ENCODE assay signal across 13 cellular contexts in the genomic region with DNA sequence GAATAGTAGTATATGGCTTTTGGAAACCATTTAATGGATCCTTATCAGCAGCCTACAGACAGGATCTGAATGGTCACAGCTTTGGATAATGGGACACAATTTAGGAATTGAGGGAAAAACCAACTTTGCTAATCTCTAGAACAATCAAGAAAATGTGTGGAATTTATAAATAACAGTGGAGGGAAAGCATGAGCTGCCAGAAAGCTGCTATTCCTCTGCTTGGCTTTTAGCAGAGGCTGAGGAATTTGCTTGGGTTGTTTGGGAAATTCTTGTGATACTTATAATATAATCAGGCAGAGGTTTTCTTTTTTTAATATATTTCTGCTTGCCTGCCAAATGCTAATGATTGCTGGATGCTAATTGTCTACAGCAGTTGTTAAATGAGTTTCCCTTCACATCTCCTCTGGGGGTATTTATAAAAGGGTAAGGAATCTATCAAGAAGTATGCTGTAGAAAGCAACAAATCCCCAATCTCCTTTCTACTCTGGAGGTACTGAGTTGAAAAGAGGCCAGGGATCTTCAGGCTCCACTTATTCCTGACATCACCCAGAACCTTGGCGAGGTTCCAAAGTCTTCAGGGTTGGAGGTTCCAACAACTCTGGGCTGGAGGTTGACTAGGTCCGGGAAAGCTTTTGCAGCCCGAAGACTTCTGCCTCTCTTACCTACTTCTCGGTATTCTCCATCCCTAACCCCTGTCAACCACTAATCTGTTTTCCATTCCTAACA.
A peak's percentile ranks its signal among the peaks of the same experiment; 100 is the strongest.
DNase-seq lines count a peak whose midpoint lies in the region; ATAC-seq and TF ChIP-seq lines count a peak whose summit lies in the region.
"Had no signal": no experiment of that assay in that cellular context is flagged by ENCODE, and none has a peak within 500 bp of the region (broad histone marks: within the 10 kb centered on the region; RNA-seq: fewer than 3 reads in every experiment).

No MANE protein-coding gene starts in this region.

- H3K9me2 ChIP-seq in GM23248 (ENCODE audit: insufficient read depth), result no peaks in the 10 kb centered on the region

- no peak overlapping the region for H2AFZ ChIP-seq in GM23248

- 0 out of 2 replicates have a peak, but pooled peaks cover 9% of the 10 kb centered on the region for H3K4me1 ChIP-seq in GM23248 (ENCODE audit: insufficient read depth)
- H3K4me1 ChIP-seq in SJCRH30, result no peaks in the 10 kb centered on the region
- peaks cover 0 to 2% (median 0%) of the 10 kb centered on the region in 3 donors for H3K4me1 ChIP-seq in skeletal muscle tissue (ENCODE audit: control insufficient read depth in 3 of 3, insufficient read depth in 3 of 3, low read length in 3 of 3)
- no peaks in the 10 kb centered on the region for H3K4me1 ChIP-seq in suprapubic skin
- H3K4me1 ChIP-seq: uterus had no signal

- in situ Hi-C loops in GM23248 (cut with MboI), result no loop called here

- no peak for ATAC-seq in HG03280 (IDR thresholded peaks at IDR 0.05; ENCODE audit: unreplicated experiment)

- no peak overlapping the region for H3K4me3 ChIP-seq in GM23248
- no peak overlapping the region for H3K4me3 ChIP-seq in SJCRH30
- H3K4me3 ChIP-seq in fibroblast of pulmonary artery (replicated peaks; ENCODE audit: low read depth, low read length), result no peak overlapping the region
- no peak overlapping the region for H3K4me3 ChIP-seq in skeletal muscle tissue (ENCODE audit: low read length in 3 of 3)
- no peak overlapping the region for H3K4me3 ChIP-seq in suprapubic skin
- H3K4me3 ChIP-seq: uterus had no signal

- H3K27me3 ChIP-seq in GM23248 (replicated peaks; ENCODE audit: insufficient read depth) (no peaks in the 10 kb centered on the region), SJCRH30 (no peaks in the 10 kb centered on the region), skeletal muscle tissue (ENCODE audit: control insufficient read depth in 3 of 3, insufficient read depth in 3 of 3, low read length in 3 of 3) (no peaks in the 10 kb centered on the region), suprapubic skin (no peaks in the 10 kb centered on the region)
- H3K27me3 ChIP-seq: uterus had no signal

- no peaks in the 10 kb centered on the region for H3F3A ChIP-seq in GM23248 (ENCODE audit: insufficient read depth)

- H3K4me2 ChIP-seq in GM23248 (ENCODE audit: unreplicated experiment), result no peak overlapping the region

- no peaks in the 10 kb centered on the region for H4K20me1 ChIP-seq in GM23248 (ENCODE audit: insufficient read depth)

- no peaks in the 10 kb centered on the region for H3K36me3 ChIP-seq in GM23248 (ENCODE audit: low read depth)
- H3K36me3 ChIP-seq in SJCRH30, result no peaks in the 10 kb centered on the region
- H3K36me3 ChIP-seq in skeletal muscle tissue (ENCODE audit: control insufficient read depth in 3 of 3, insufficient read depth in 3 of 3, low read length in 3 of 3), result no peaks in the 10 kb centered on the region
- no peaks in the 10 kb centered on the region for H3K36me3 ChIP-seq in suprapubic skin
- H3K36me3 ChIP-seq: uterus had no signal

- TF ChIP-seq EP300 in suprapubic skin (IDR thresholded peaks at IDR 0.05), result no peak

- WGBS in GM23248 (ENCODE audit: low coverage in 1 of 2, low lambda C conversion rate in 2 of 2, missing lambda C conversion rate in 2 of 2), 2 experiments, result 10 to 15% methylated on average over 4 of the region's 4 CpGs
- 42% methylated on average over 4 of the region's 4 CpGs for WGBS in suprapubic skin

- no peaks in the 10 kb centered on the region for H3K79me2 ChIP-seq in GM23248 (ENCODE audit: insufficient read depth)

- H3K27ac ChIP-seq in GM23248 (no peak overlapping the region), SJCRH30 (no peak overlapping the region), skeletal muscle tissue (ENCODE audit: low read depth, low read length) (peak overlapping the region; percentile 45), suprapubic skin (no peak overlapping the region)
- H3K27ac ChIP-seq: RWPE1, uterus had no signal

- TF ChIP-seq CTCF in fibroblast of pulmonary artery (IDR thresholded peaks at IDR 0.05; ENCODE audit: low read length, missing control alignments) (no peak), suprapubic skin (IDR thresholded peaks at IDR 0.05) (no peak)

- TF ChIP-seq POLR2A in suprapubic skin (IDR thresholded peaks at IDR 0.05), result no peak

- DNase-seq in GM23248, result peak; percentile 38
- peak; percentile 17 to 23 for DNase-seq in SJCRH30
- DNase-seq in fibroblast of pulmonary artery (ENCODE audit: low read depth), result peak; percentile 8
- no peak for DNase-seq in T-helper 1 cell
- DNase-seq in suprapubic skin (ENCODE audit: low spot score in 2 of 2), result no peak
- DNase-seq: activated B cell treated with CpG ODN at 0.5 μM for 24 hours, cortex of kidney, midbrain, NCI-H2107 had no signal

- H3K9ac ChIP-seq in GM23248, result no peak overlapping the region
- no peak overlapping the region for H3K9ac ChIP-seq in skeletal muscle tissue (ENCODE audit: low read depth in 1 of 3, low read length in 3 of 3)

- H3K9me3 ChIP-seq in GM23248 (ENCODE audit: low read depth) (no peaks in the 10 kb centered on the region), SJCRH30 (replicated peaks) (no peaks in the 10 kb centered on the region), skeletal muscle tissue (ENCODE audit: control insufficient read depth in 3 of 3, low read length in 3 of 3) (peaks cover 0 to 2% (median 0%) of the 10 kb centered on the region in 3 donors), suprapubic skin (no peaks in the 10 kb centered on the region)
- H3K9me3 ChIP-seq: uterus had no signal

Comparison
In these comparisons a context has a peak if more than half of its experiments do, and no peak if none do; other contexts are left out.
1. DNase-seq: peak in GM23248 (single experiment), SJCRH30 (2 of 2) and fibroblast of pulmonary artery (single experiment); none in T-helper 1 cell (0 of 5) and suprapubic skin (0 of 2).